1 cellular context compared by ENCODE assay signal in the genomic region with DNA sequence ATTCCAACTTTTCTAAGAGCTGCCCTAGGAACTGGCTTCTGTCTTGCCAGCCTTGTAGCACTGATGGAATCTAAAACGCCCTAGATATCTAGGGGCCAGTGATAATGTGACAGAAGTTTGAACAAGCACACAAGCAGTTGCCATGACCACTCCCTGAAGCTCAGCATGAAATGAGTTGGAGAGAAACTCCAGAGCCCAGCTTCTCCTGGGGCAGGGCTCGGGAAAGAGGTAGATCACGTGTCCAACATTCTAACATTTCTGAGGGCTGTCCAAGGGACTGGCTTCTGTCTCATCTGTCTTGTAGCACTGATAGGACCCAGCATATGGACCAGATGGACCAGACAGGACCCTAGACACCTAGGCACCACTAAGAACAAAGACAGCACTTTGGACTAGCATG.
TF ChIP-seq lines count a peak whose summit lies in the region.

No MANE protein-coding gene starts in this region.

TF ChIP-seq in GM23338, 12 proteins besides CTCF, POLR2A, EP300 and RAD21 (continued from another document):
- TF ChIP-seq, protein P1, sequence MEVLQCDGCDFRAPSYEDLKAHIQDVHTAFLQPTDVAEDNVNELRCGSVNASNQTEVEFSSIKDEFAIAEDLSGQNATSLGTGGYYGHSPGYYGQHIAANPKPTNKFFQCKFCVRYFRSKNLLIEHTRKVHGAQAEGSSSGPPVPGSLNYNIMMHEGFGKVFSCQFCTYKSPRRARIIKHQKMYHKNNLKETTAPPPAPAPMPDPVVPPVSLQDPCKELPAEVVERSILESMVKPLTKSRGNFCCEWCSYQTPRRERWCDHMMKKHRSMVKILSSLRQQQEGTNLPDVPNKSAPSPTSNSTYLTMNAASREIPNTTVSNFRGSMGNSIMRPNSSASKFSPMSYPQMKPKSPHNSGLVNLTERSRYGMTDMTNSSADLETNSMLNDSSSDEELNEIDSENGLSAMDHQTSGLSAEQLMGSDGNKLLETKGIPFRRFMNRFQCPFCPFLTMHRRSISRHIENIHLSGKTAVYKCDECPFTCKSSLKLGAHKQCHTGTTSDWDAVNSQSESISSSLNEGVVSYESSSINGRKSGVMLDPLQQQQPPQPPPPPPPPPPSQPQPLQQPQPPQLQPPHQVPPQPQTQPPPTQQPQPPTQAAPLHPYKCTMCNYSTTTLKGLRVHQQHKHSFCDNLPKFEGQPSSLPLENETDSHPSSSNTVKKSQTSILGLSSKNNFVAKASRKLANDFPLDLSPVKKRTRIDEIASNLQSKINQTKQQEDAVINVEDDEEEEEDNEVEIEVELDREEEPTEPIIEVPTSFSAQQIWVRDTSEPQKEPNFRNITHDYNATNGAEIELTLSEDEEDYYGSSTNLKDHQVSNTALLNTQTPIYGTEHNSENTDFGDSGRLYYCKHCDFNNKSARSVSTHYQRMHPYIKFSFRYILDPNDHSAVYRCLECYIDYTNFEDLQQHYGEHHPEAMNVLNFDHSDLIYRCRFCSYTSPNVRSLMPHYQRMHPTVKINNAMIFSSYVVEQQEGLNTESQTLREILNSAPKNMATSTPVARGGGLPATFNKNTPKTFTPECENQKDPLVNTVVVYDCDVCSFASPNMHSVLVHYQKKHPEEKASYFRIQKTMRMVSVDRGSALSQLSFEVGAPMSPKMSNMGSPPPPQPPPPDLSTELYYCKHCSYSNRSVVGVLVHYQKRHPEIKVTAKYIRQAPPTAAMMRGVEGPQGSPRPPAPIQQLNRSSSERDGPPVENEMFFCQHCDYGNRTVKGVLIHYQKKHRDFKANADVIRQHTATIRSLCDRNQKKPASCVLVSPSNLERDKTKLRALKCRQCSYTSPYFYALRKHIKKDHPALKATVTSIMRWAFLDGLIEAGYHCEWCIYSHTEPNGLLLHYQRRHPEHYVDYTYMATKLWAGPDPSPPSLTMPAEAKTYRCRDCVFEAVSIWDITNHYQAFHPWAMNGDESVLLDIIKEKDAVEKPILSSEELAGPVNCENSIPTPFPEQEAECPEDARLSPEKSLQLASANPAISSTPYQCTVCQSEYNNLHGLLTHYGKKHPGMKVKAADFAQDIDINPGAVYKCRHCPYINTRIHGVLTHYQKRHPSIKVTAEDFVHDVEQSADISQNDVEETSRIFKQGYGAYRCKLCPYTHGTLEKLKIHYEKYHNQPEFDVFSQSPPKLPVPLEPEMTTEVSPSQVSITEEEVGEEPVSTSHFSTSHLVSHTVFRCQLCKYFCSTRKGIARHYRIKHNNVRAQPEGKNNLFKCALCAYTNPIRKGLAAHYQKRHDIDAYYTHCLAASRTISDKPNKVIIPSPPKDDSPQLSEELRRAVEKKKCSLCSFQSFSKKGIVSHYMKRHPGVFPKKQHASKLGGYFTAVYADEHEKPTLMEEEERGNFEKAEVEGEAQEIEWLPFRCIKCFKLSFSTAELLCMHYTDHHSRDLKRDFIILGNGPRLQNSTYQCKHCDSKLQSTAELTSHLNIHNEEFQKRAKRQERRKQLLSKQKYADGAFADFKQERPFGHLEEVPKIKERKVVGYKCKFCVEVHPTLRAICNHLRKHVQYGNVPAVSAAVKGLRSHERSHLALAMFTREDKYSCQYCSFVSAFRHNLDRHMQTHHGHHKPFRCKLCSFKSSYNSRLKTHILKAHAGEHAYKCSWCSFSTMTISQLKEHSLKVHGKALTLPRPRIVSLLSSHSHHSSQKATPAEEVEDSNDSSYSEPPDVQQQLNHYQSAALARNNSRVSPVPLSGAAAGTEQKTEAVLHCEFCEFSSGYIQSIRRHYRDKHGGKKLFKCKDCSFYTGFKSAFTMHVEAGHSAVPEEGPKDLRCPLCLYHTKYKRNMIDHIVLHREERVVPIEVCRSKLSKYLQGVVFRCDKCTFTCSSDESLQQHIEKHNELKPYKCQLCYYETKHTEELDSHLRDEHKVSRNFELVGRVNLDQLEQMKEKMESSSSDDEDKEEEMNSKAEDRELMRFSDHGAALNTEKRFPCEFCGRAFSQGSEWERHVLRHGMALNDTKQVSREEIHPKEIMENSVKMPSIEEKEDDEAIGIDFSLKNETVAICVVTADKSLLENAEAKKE (CRISPR knock-in tag; IDR thresholded peaks at IDR 0.05) = no peak
